Comparison of ENCODE assay signal across 8 cellular contexts in the genomic region with DNA sequence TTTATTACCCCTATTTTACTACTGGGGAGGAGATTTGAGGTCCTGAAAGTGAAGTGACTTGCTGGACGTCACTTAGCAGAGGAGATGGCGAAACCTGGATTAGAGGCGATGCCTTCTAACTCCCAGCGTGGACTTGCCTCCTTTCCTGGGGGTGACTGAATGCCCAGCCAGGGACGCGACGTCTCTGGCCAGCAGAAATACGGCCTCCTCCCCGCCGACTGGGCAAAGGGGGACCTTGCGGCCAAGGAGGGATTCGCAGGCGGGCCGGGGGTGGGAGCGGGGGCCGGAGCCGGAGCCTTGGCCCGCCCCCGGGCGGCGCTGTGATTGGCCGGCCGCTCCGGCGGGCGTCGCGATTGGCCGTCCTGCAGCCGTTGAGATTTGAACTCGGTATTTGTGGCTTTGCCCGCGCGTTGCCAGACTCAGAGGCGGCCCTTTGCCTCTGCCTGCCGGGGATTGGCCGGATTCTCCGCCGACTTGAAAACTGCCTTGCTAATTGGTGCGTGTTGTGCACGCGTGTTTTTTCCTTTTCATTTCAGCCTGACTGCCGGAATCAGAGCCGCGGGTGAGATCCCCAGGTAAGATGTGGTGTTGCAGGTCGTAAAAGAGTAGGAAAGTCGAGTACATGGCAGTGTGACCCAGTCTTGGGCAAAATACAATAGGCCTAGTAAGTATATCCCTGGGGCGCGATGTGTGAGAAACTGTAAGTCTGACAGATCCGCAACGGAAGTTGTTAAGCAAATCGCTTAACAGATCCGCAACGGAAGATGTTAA. TPM values are rescaled to one million over a fixed set of nuclear protein-coding genes. Genes with fewer than 3 reads are reported as not detected.
DNase-seq lines count a peak whose midpoint lies in the region; ATAC-seq and TF ChIP-seq lines count a peak whose summit lies in the region.

NCAPD2 (plus strand) TSS at position 523 of the 771 bp plus-strand sequence. CDS start 997 bp downstream, outside the sequence.

- peak within 1 kb of the TSS; percentile 82 for H3K27ac ChIP-seq in right cardiac atrium (ENCODE audit: low read length)
- H3K27ac ChIP-seq in vagina, result peak within 1 kb of the TSS; percentile 96

- H3K4me3 ChIP-seq in right cardiac atrium (ENCODE audit: low read length) (peak within 1 kb of the TSS; percentile 71), vagina (peak within 1 kb of the TSS; percentile 77 to 90)

- under 1% methylated on average over 54 of the region's 54 CpGs for WGBS in right cardiac atrium

- H3K27me3 ChIP-seq in right cardiac atrium (ENCODE audit: control insufficient read depth, insufficient read depth) (no peaks in the 10 kb centered on the region), vagina (no peaks in the 10 kb centered on the region)

- intact Hi-C loops in right cardiac atrium (cut with DNase I), result no loop called here
- intact Hi-C loops in vagina (cut with DNase I), result loop anchor here (5.0 kb wide), 1 partner anchor 39 kb away; the partner anchor contains the start of gene GAPDH

- DNase-seq in NCI-H187 (lab: John Stamatoyannopoulos, UW), result peak; percentile 88
- peak; percentile 83 to 99 (median 93) for DNase-seq in T-helper 2 cell
- peak; percentile 38 to 97 (median 94) for DNase-seq in anterior cingulate cortex (lab: John Stamatoyannopoulos, UW)
- DNase-seq in right cardiac atrium, result peak; percentile 96 to 98 (median 97)
- DNase-seq in putamen (ENCODE audit: low spot score), result peak; percentile 97
- DNase-seq in vagina (ENCODE audit: extremely low spot score in 2 of 2), result peak; percentile 98

- H3K9me3 ChIP-seq in right cardiac atrium (ENCODE audit: control insufficient read depth, low read length) (no peaks in the 10 kb centered on the region), vagina (no peaks in the 10 kb centered on the region)

- H3K4me1 ChIP-seq in right cardiac atrium (ENCODE audit: control insufficient read depth, insufficient read depth, low read length) (no peaks in the 10 kb centered on the region), vagina (peaks cover 25% of the 10 kb centered on the region)

- no peak for TF ChIP-seq POLR2A in vagina (IDR thresholded peaks at IDR 0.05)

- TF ChIP-seq CTCF in vagina (IDR thresholded peaks at IDR 0.05), result peak in 1 of 3 experiments; percentile 65

- ATAC-seq in GM18498 (IDR thresholded peaks at IDR 0.05; ENCODE audit: unreplicated experiment), result peak; percentile 89
- ATAC-seq in HG02938 (IDR thresholded peaks at IDR 0.05; ENCODE audit: unreplicated experiment), result peak; percentile 80
- ATAC-seq in right cardiac atrium, result peak; percentile 97 to 98

- peaks cover 0 to 21% of the 10 kb centered on the region in 2 donors for H3K36me3 ChIP-seq in vagina

RNA-seq across cellular contexts. Expression of gene NCAPD2, which starts in this region (rescaled TPM):
- total RNA-seq in right cardiac atrium (10 to 100 TPM; 13.5 to 16.8 (median 14.6) TPM), vagina (25.5 TPM)
- 5.7 TPM for polyA plus RNA-seq in right cardiac atrium

Comparison
In these comparisons a context has a peak if more than half of its experiments do, and no peak if none do; other contexts are left out.
1. Peak in every context shown above with its lines: DNase-seq, ATAC-seq, H3K4me3 ChIP-seq and H3K27ac ChIP-seq.